Comparison of ENCODE assay signal across 27 cellular contexts in the genomic region with DNA sequence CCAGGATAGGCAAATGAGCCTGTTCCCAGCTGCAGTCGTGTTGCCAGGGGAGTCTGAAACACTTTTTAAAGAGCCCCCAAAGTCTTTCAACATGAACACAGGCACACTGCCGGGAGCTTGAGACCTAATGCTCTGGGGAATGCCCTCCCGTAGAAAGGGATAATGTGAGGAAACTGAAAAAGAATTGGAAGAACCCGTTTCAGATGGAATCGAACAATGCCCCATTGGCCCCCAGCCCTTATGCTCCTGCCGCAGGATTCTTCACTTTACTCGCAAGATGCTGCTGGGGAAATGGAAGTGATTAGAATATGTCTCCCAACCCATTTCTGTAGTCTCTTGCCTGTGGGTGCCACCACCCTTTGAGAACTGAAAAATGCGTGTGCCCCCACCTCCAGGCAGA.
DNase-seq lines count a peak whose midpoint lies in the region; ATAC-seq and TF ChIP-seq lines count a peak whose summit lies in the region.
"Had no signal": no experiment of that assay in that cellular context is flagged by ENCODE, and none has a peak within 500 bp of the region (broad histone marks: within the 10 kb centered on the region; RNA-seq: fewer than 3 reads in every experiment).

No MANE protein-coding gene starts in this region.

- DNase-seq in Caco-2 (no peak), PC-9 (no peak), epithelial cell of prostate (ENCODE audit: low read depth, low spot score) (no peak), osteoblast (ENCODE audit: insufficient read length, low spot score, missing footprints) (no peak), left cardiac atrium (no peak), NCI-H82 treated with DMSO at 0.1 percent for 48 hours (lab: John Stamatoyannopoulos, UW; ENCODE audit: unreplicated experiment) (no peak), lower lobe of right lung (no peak)
- DNase-seq in activated T-cell treated with anti-CD3 and anti-CD28 coated beads, Interleukin-2, amount 50 U/mL, for 72 hours: no peak
- DNase-seq: activated CD4-positive, alpha-beta memory T cell treated with anti-CD3 and anti-CD28 coated beads for 36 hours; activated CD4-positive, alpha-beta T cell treated with anti-CD3 and anti-CD28 coated beads for 1 hour; activated naive CD4-positive, alpha-beta T cell treated with anti-CD3 and anti-CD28 coated beads, Interleukin-2, amount 10 ng/mL, durations not matched to agents 7 days and 5 days; AML-193; CD4-positive, CD25-positive, alpha-beta regulatory T cell; DMS 273 treated with DMSO at 0.1 percent for 48 hours; dorsolateral prefrontal cortex; natural killer cell; NCI-H1417; NCI-H2029 treated with DMSO at 0.1 percent for 48 hours; NCI-H2227 treated with DMSO at 0.1 percent for 48 hours; NCI-H526; Peyer's patch; SIG-M5; stimulated activated naive B cell treated with anti-CD40 and anti-IgM and Interleukin-4, amounts not matched to agents 10 μg/mL and 1 μg/mL and 100 μg/mL, for 72 hours had no signal

- H3K4me3 Mint-ChIP-seq in Caco-2 (ENCODE audit: unreplicated experiment): no peak overlapping the region
- H3K4me3 Mint-ChIP-seq in activated T-cell treated with anti-CD3 and anti-CD28 coated beads, Interleukin-2, amount 50 U/mL, for 72 hours: no peak overlapping the region
- H3K4me3 Mint-ChIP-seq: activated CD4-positive, alpha-beta memory T cell treated with anti-CD3 and anti-CD28 coated beads for 36 hours; activated naive CD4-positive, alpha-beta T cell treated with anti-CD3 and anti-CD28 coated beads, Interleukin-2, amount 10 ng/mL, durations not matched to agents 7 days and 5 days; CD4-positive, CD25-positive, alpha-beta regulatory T cell; natural killer cell; stimulated activated naive B cell treated with anti-CD40 and anti-IgM and Interleukin-4, amounts not matched to agents 10 μg/mL and 1 μg/mL and 100 μg/mL, for 72 hours; T-helper 2 cell treated with Interferon-gamma antibody and Interleukin-4, amounts not matched to agents 5 μg/mL and 100 μg/mL, for 36 hours had no signal

- no peaks in the 10 kb centered on the region; the same call in 1 of the 2 replicates for H3K27me3 ChIP-seq in Caco-2 (replicated peaks; ENCODE audit: control insufficient read depth, insufficient read depth, low read length)
- no peaks in the 10 kb centered on the region for H3K27me3 ChIP-seq in PC-9 (ENCODE audit: insufficient read depth, low read depth)
- H3K27me3 ChIP-seq in osteoblast (ENCODE audit: insufficient read depth, low read length): no peaks in the 10 kb centered on the region
- peaks cover 6% of the 10 kb centered on the region for H3K27me3 ChIP-seq in lower lobe of right lung (ENCODE audit: low read depth)
- H3K27me3 ChIP-seq: brain microvascular endothelial cell, Peyer's patch had no signal

- H3K27ac ChIP-seq in PC-9: peak overlapping the region; percentile 86
- peak overlapping the region; percentile 52 for H3K27ac ChIP-seq in epithelial cell of prostate
- peak overlapping the region; percentile 69 for H3K27ac ChIP-seq in osteoblast (ENCODE audit: low read depth, low read length)
- no peak overlapping the region for H3K27ac ChIP-seq in lower lobe of right lung
- H3K27ac ChIP-seq: dorsolateral prefrontal cortex, Peyer's patch, skin epidermis had no signal

- no peaks in the 10 kb centered on the region for H3K9me3 ChIP-seq in Caco-2
- no peaks in the 10 kb centered on the region for H3K9me3 ChIP-seq in PC-9 (ENCODE audit: insufficient read depth, low read depth)
- H3K9me3 ChIP-seq in osteoblast (ENCODE audit: low read depth, low read length): no peaks in the 10 kb centered on the region
- no peaks in the 10 kb centered on the region for H3K9me3 ChIP-seq in lower lobe of right lung
- H3K9me3 ChIP-seq: Peyer's patch had no signal

- TF ChIP-seq CTCF in Caco-2 (IDR thresholded peaks at IDR 0.05; ENCODE audit: insufficient read depth in 1 of 2, low read depth in 1 of 2, low read length in 1 of 2, severe bottlenecking in 1 of 2, unreplicated experiment in 1 of 2): no peak
- no peak for TF ChIP-seq CTCF in PC-9 (conservative IDR thresholded peaks at IDR 0.05)
- TF ChIP-seq CTCF in osteoblast (IDR thresholded peaks at IDR 0.05; ENCODE audit: extremely low read depth, low read depth, low read length): no peak
- no peak for TF ChIP-seq CTCF in lower lobe of right lung (IDR thresholded peaks at IDR 0.05)

- H3K4me3 ChIP-seq in Caco-2 (ENCODE audit: low read depth, low read length) (no peak overlapping the region), PC-9 (no peak overlapping the region), osteoblast (ENCODE audit: insufficient read depth, low read length) (no peak overlapping the region), lower lobe of right lung (no peak overlapping the region)
- H3K4me3 ChIP-seq: dorsolateral prefrontal cortex, Peyer's patch, skin epidermis had no signal

- H3K27ac Mint-ChIP-seq in Caco-2 (ENCODE audit: unreplicated experiment): peak overlapping the region; percentile 95
- H3K27ac Mint-ChIP-seq in activated T-cell treated with anti-CD3 and anti-CD28 coated beads, Interleukin-2, amount 50 U/mL, for 72 hours: no peak overlapping the region
- H3K27ac Mint-ChIP-seq: activated CD4-positive, alpha-beta memory T cell treated with anti-CD3 and anti-CD28 coated beads for 36 hours; activated naive CD4-positive, alpha-beta T cell treated with anti-CD3 and anti-CD28 coated beads, Interleukin-2, amount 10 ng/mL, durations not matched to agents 7 days and 5 days; CD4-positive, CD25-positive, alpha-beta regulatory T cell; natural killer cell; stimulated activated naive B cell treated with anti-CD40 and anti-IgM and Interleukin-4, amounts not matched to agents 10 μg/mL and 1 μg/mL and 100 μg/mL, for 72 hours; T-helper 2 cell treated with Interferon-gamma antibody and Interleukin-4, amounts not matched to agents 5 μg/mL and 100 μg/mL, for 36 hours had no signal

- H3K4me2 ChIP-seq in PC-9: peak overlapping the region; percentile 72
- peak overlapping the region; percentile 25 for H3K4me2 ChIP-seq in osteoblast (ENCODE audit: insufficient read depth, low read length)

- H2AFZ ChIP-seq in PC-9: no peak overlapping the region
- H2AFZ ChIP-seq in osteoblast (ENCODE audit: low read length): no peak overlapping the region

- ATAC-seq in left cardiac atrium (no peak), lower lobe of right lung (no peak)
- no peak for ATAC-seq in activated T-cell treated with anti-CD3 and anti-CD28 coated beads, Interleukin-2, amount 50 U/mL, for 72 hours (replicated peaks in 1 of 2)
- ATAC-seq: left lobe of liver, natural killer cell had no signal

- H3K27me3 Mint-ChIP-seq in Caco-2 (ENCODE audit: insufficient read depth, unreplicated experiment): no peaks in the 10 kb centered on the region
- no peaks in the 10 kb centered on the region for H3K27me3 Mint-ChIP-seq in activated T-cell treated with anti-CD3 and anti-CD28 coated beads, Interleukin-2, amount 50 U/mL, for 72 hours (ENCODE audit: low read depth)
- H3K27me3 Mint-ChIP-seq: activated naive CD4-positive, alpha-beta T cell treated with anti-CD3 and anti-CD28 coated beads, Interleukin-2, amount 10 ng/mL, durations not matched to agents 7 days and 5 days; CD4-positive, CD25-positive, alpha-beta regulatory T cell; stimulated activated naive B cell treated with anti-CD40 and anti-IgM and Interleukin-4, amounts not matched to agents 10 μg/mL and 1 μg/mL and 100 μg/mL, for 72 hours had no signal

- BruUV-seq in Caco-2 (replicated peaks; lab: Mats Ljungman, UMichigan) (TSS peak; percentile 88), PC-9 (replicated peaks; lab: Mats Ljungman, UMichigan) (no TSS peak)

- H3K4me1 ChIP-seq in Caco-2: peaks cover 44% of the 10 kb centered on the region
- peaks cover 16% of the 10 kb centered on the region for H3K4me1 ChIP-seq in PC-9 (replicated peaks; ENCODE audit: insufficient read depth)
- peaks cover 16% of the 10 kb centered on the region for H3K4me1 ChIP-seq in osteoblast (ENCODE audit: insufficient read depth, low read length)
- no peaks in the 10 kb centered on the region for H3K4me1 ChIP-seq in lower lobe of right lung
- H3K4me1 ChIP-seq: Peyer's patch had no signal

- H3K36me3 ChIP-seq in Caco-2 (ENCODE audit: control insufficient read depth, insufficient read depth, low read length): no peaks in the 10 kb centered on the region
- no peaks in the 10 kb centered on the region for H3K36me3 ChIP-seq in PC-9 (ENCODE audit: low read depth)
- H3K36me3 ChIP-seq in osteoblast (ENCODE audit: insufficient read depth, low read length): no peaks in the 10 kb centered on the region
- H3K36me3 ChIP-seq in lower lobe of right lung: no peaks in the 10 kb centered on the region
- H3K36me3 ChIP-seq: brain microvascular endothelial cell, Peyer's patch had no signal

- H3K9me3 Mint-ChIP-seq in Caco-2 (ENCODE audit: unreplicated experiment): no peaks in the 10 kb centered on the region
- H3K9me3 Mint-ChIP-seq in activated T-cell treated with anti-CD3 and anti-CD28 coated beads, Interleukin-2, amount 50 U/mL, for 72 hours: no peaks in the 10 kb centered on the region
- H3K9me3 Mint-ChIP-seq: activated CD4-positive, alpha-beta memory T cell treated with anti-CD3 and anti-CD28 coated beads for 36 hours; activated naive CD4-positive, alpha-beta T cell treated with anti-CD3 and anti-CD28 coated beads, Interleukin-2, amount 10 ng/mL, durations not matched to agents 7 days and 5 days; natural killer cell; stimulated activated naive B cell treated with anti-CD40 and anti-IgM and Interleukin-4, amounts not matched to agents 10 μg/mL and 1 μg/mL and 100 μg/mL, for 72 hours had no signal

- H3K9me2 ChIP-seq in PC-9 (ENCODE audit: insufficient read depth): no peaks in the 10 kb centered on the region

- H3K79me2 ChIP-seq in PC-9 (ENCODE audit: low read depth) (no peaks in the 10 kb centered on the region), osteoblast (ENCODE audit: insufficient read depth, low read length) (no peaks in the 10 kb centered on the region)

- H4K20me1 ChIP-seq in PC-9 (ENCODE audit: insufficient read depth) (no peaks in the 10 kb centered on the region), osteoblast (ENCODE audit: insufficient read depth, low read length) (no peaks in the 10 kb centered on the region)

- peaks cover 13% of the 10 kb centered on the region for H3K36me3 Mint-ChIP-seq in Caco-2 (ENCODE audit: insufficient read depth, unreplicated experiment)
- no peaks in the 10 kb centered on the region for H3K36me3 Mint-ChIP-seq in activated T-cell treated with anti-CD3 and anti-CD28 coated beads, Interleukin-2, amount 50 U/mL, for 72 hours (ENCODE audit: insufficient read depth in 2 of 2)
- H3K36me3 Mint-ChIP-seq: activated CD4-positive, alpha-beta memory T cell treated with anti-CD3 and anti-CD28 coated beads for 36 hours; activated naive CD4-positive, alpha-beta T cell treated with anti-CD3 and anti-CD28 coated beads, Interleukin-2, amount 10 ng/mL, durations not matched to agents 7 days and 5 days; CD4-positive, CD25-positive, alpha-beta regulatory T cell; natural killer cell; stimulated activated naive B cell treated with anti-CD40 and anti-IgM and Interleukin-4, amounts not matched to agents 10 μg/mL and 1 μg/mL and 100 μg/mL, for 72 hours had no signal

- H3F3A ChIP-seq in PC-9 (ENCODE audit: insufficient read depth, low read depth): peaks cover 15% of the 10 kb centered on the region

- H3K4me1 Mint-ChIP-seq in Caco-2 (ENCODE audit: low read depth, unreplicated experiment): peaks cover 31% of the 10 kb centered on the region
- no peaks in the 10 kb centered on the region for H3K4me1 Mint-ChIP-seq in activated T-cell treated with anti-CD3 and anti-CD28 coated beads, Interleukin-2, amount 50 U/mL, for 72 hours (ENCODE audit: low read depth)
- H3K4me1 Mint-ChIP-seq: activated naive CD4-positive, alpha-beta T cell treated with anti-CD3 and anti-CD28 coated beads, Interleukin-2, amount 10 ng/mL, durations not matched to agents 7 days and 5 days; CD4-positive, CD25-positive, alpha-beta regulatory T cell; natural killer cell; stimulated activated naive B cell treated with anti-CD40 and anti-IgM and Interleukin-4, amounts not matched to agents 10 μg/mL and 1 μg/mL and 100 μg/mL, for 72 hours had no signal

- POLR2A ChIA-PET in Caco-2 (lab: Charles Lee): interaction anchor here (0.5 to 2.0 kb wide), 8 partner anchors 9 to 42 kb away, joined by 3 to 10 read pairs (median 4); no protein-coding TSS in a partner anchor
- POLR2A ChIA-PET in PC-9 (lab: Charles Lee; ENCODE audit: unreplicated experiment): interaction anchor here (0.7 kb wide), 1 partner anchor 611 kb away, joined by 12 read pairs; no protein-coding TSS in a partner anchor

- CTCF ChIA-PET in Caco-2 (lab: Charles Lee) (interaction anchor here (0.9 to 1.6 kb wide), 2 partner anchors 13 to 42 kb away, joined by 3 to 4 read pairs; no protein-coding TSS in a partner anchor), PC-9 (lab: Charles Lee) (no interaction called here)

- intact Hi-C loops in Caco-2 (cut with micrococcal nuclease; ENCODE audit: unreplicated experiment) (loop anchor here (10.0 kb wide), 1 partner anchor 118 kb away; no protein-coding TSS in a partner anchor), PC-9 (cut with micrococcal nuclease; ENCODE audit: unreplicated experiment) (loop anchor here (5.0 kb wide), 1 partner anchor 134 kb away; the partner anchor contains the start of gene GATA6), left cardiac atrium (cut with DNase I) (no loop called here), lower lobe of right lung (cut with DNase I) (no loop called here)

Comparison
In these comparisons a context has a peak if more than half of its experiments do, and no peak if none do; other contexts are left out.
1. intact Hi-C loops: an anchor here in Caco-2 (10.0 kb wide) and PC-9 (5.0 kb wide); none called in left cardiac atrium and lower lobe of right lung.